In the genomic region with DNA sequence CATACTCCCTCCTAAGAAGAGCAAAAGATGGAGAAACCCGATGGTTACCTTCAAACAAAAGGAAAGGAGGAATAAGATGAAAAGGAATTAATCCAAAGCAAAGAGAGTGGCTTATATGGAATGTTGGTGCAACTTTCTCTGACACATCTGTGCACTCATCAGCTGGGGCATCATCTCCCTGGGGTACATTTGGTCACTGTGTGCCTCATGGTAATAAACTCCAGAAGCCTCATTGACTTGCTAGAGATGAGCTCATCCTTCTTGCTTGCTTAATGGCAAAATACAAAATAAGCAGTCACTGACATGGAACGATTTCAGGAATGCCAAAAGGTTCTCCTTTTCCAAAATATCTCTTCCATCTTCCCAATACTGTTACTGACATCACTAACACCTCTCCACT, we compare ENCODE assay signal across 16 cellular contexts. TPM values are rescaled to one million over a fixed set of nuclear protein-coding genes. Genes with fewer than 3 reads are reported as not detected.
DNase-seq lines count a peak whose midpoint lies in the region; ATAC-seq, FAIRE-seq and TF ChIP-seq lines count a peak whose summit lies in the region.
"Had no signal": no experiment of that assay in that cellular context is flagged by ENCODE, and none has a peak within 500 bp of the region (broad histone marks: within the 10 kb centered on the region; RNA-seq: fewer than 3 reads in every experiment).

No MANE protein-coding gene starts in this region.

- no peaks in the 10 kb centered on the region for H3K27me3 Mint-ChIP-seq in stimulated activated naive B cell treated with anti-CD40 and anti-IgM and Interleukin-4, amounts not matched to agents 10 μg/mL and 1 μg/mL and 100 μg/mL, for 72 hours

- no peak for TF ChIP-seq POLR2A in sigmoid colon (IDR thresholded peaks at IDR 0.05)

- no peaks in the 10 kb centered on the region for H3K27me3 ChIP-seq in sigmoid colon
- H3K27me3 ChIP-seq: adrenal gland, esophagus squamous epithelium had no signal

- 87 to 88% methylated on average over 2 of the region's 2 CpGs for WGBS in sigmoid colon, 2 donors

- TF ChIP-seq CTCF in fibroblast of the aortic adventitia (IDR thresholded peaks at IDR 0.05; ENCODE audit: insufficient read depth, low read length) (no peak), sigmoid colon (IDR thresholded peaks at IDR 0.05) (no peak)

- H3K27ac Mint-ChIP-seq in stimulated activated naive B cell treated with anti-CD40 and anti-IgM and Interleukin-4, amounts not matched to agents 10 μg/mL and 1 μg/mL and 100 μg/mL, for 72 hours = no peak overlapping the region
- H3K27ac Mint-ChIP-seq: dendritic cell treated with granulocyte-macrophage colony-stimulating factor and Interleukin-4, amounts not matched to agents 40 ng/mL and 50 ng/mL, for 4 days had no signal

- intact Hi-C loops in sigmoid colon (cut with DNase I) = no loop called here

- peak overlapping the region; percentile 44 to 97 (median 64) for H3K27ac ChIP-seq in sigmoid colon
- H3K27ac ChIP-seq: adrenal gland had no signal

- no peaks in the 10 kb centered on the region for H3K9me3 ChIP-seq in sigmoid colon
- H3K9me3 ChIP-seq: adrenal gland, esophagus squamous epithelium had no signal

- no peak for TF ChIP-seq EP300 in sigmoid colon (IDR thresholded peaks at IDR 0.05)

- no peak for FAIRE-seq in HTR-8/SVneo (lab: Jason Lieb, UNC)
- FAIRE-seq: GM12878 had no signal

- ATAC-seq in GM19328 (IDR thresholded peaks at IDR 0.05; ENCODE audit: unreplicated experiment) = no peak
- no peak for ATAC-seq in stimulated activated naive B cell treated with anti-CD40 and anti-IgM and Interleukin-4, amounts not matched to agents 10 μg/mL and 1 μg/mL and 100 μg/mL, for 72 hours (replicated peaks)
- ATAC-seq: activated CD4-positive, CD25-positive, alpha-beta regulatory T cell treated with anti-CD3 and anti-CD28 coated beads, Interleukin-2, amount 50 U/mL, for 24 hours; GM12878 had no signal

- H3K36me3 ChIP-seq in sigmoid colon = peaks cover 0 to 17% (median 3%) of the 10 kb centered on the region in 4 donors
- H3K36me3 ChIP-seq: adrenal gland had no signal

- no peak overlapping the region for H3K4me3 Mint-ChIP-seq in stimulated activated naive B cell treated with anti-CD40 and anti-IgM and Interleukin-4, amounts not matched to agents 10 μg/mL and 1 μg/mL and 100 μg/mL, for 72 hours
- H3K4me3 Mint-ChIP-seq: dendritic cell treated with granulocyte-macrophage colony-stimulating factor and Interleukin-4, amounts not matched to agents 40 ng/mL and 50 ng/mL, for 4 days had no signal

- DNase-seq in Daoy (ENCODE audit: low read depth) = peak; percentile 58
- peak; percentile 58 for DNase-seq in RKO (ENCODE audit: low spot score)
- DNase-seq in fibroblast of the aortic adventitia (ENCODE audit: low read depth) = peak; percentile 35
- no peak for DNase-seq in sigmoid colon
- no peak for DNase-seq in HTR-8/SVneo (ENCODE audit: insufficient read length, low spot score)
- DNase-seq in stimulated activated naive B cell treated with anti-CD40 and anti-IgM and Interleukin-4, amounts not matched to agents 10 μg/mL and 1 μg/mL and 100 μg/mL, for 72 hours = no peak
- DNase-seq in UCSD-AML1 (lab: John Stamatoyannopoulos, UW; ENCODE audit: unreplicated experiment) = no peak
- DNase-seq: adrenal gland, C1 segment of cervical spinal cord, DMS79, esophagus squamous epithelium, posterior cingulate gyrus had no signal

- H3K4me1 Mint-ChIP-seq in stimulated activated naive B cell treated with anti-CD40 and anti-IgM and Interleukin-4, amounts not matched to agents 10 μg/mL and 1 μg/mL and 100 μg/mL, for 72 hours = peaks cover 9 to 12% of the 10 kb centered on the region in 2 donors

- H3K9me3 Mint-ChIP-seq in stimulated activated naive B cell treated with anti-CD40 and anti-IgM and Interleukin-4, amounts not matched to agents 10 μg/mL and 1 μg/mL and 100 μg/mL, for 72 hours = no peaks in the 10 kb centered on the region
- H3K9me3 Mint-ChIP-seq: dendritic cell treated with granulocyte-macrophage colony-stimulating factor and Interleukin-4, amounts not matched to agents 40 ng/mL and 50 ng/mL, for 4 days had no signal

- no peaks in the 10 kb centered on the region for H3K36me3 Mint-ChIP-seq in stimulated activated naive B cell treated with anti-CD40 and anti-IgM and Interleukin-4, amounts not matched to agents 10 μg/mL and 1 μg/mL and 100 μg/mL, for 72 hours

- H3K4me3 ChIP-seq in fibroblast of the aortic adventitia (ENCODE audit: low read depth, low read length) (no peak overlapping the region), sigmoid colon (no peak overlapping the region)
- H3K4me3 ChIP-seq: adrenal gland, esophagus squamous epithelium, GM12878 had no signal

- peaks cover 0 to 82% (median 69%) of the 10 kb centered on the region in 4 donors for H3K4me1 ChIP-seq in sigmoid colon
- H3K4me1 ChIP-seq: adrenal gland had no signal

RNA-seq across cellular contexts. Expression of gene CAV1, which starts 22.5 kb away (rescaled TPM):
- total RNA-seq in Daoy (2014; rRNA removed; shearing (Covaris generic)) = 465 and 514 TPM in 2 replicates
- total RNA-seq in fibroblast of the aortic adventitia (ENCODE audit: low replicate concordance) (154 and 598 TPM in 2 replicates), sigmoid colon (100 to 1,000 TPM; 328 to 857 (median 577) TPM)
- polyA plus RNA-seq in sigmoid colon = 10 to 100 TPM in 2 of 3 donors, 1 to 10 TPM in 1; 8.8 to 32.5 (median 18.6) TPM

RNA-seq across cellular contexts. Expression of gene CAV2, which starts 47.8 kb away (rescaled TPM):
- total RNA-seq in Daoy (2014; rRNA removed; shearing (Covaris generic)) = 150 and 191 TPM in 2 replicates
- 51.2 and 113 TPM in 2 replicates for total RNA-seq in fibroblast of the aortic adventitia (ENCODE audit: low replicate concordance)
- 100 to 1,000 TPM in 1 of 4 donors, 10 to 100 TPM in 3; 81.8 to 142 (median 88.6) TPM for total RNA-seq in sigmoid colon
- polyA plus RNA-seq in sigmoid colon = 10 to 100 TPM in 1 of 3 donors, 1 to 10 TPM in 2; 4.6 to 12.8 (median 7.8) TPM

Comparison
In these comparisons a context has a peak if more than half of its experiments do, and no peak if none do; other contexts are left out.
1. DNase-seq: peak in Daoy (single experiment), RKO (single experiment) and fibroblast of the aortic adventitia (single experiment); none in sigmoid colon (single experiment), HTR-8/SVneo (single experiment), stimulated activated naive B cell treated with anti-CD40 and anti-IgM and Interleukin-4, amounts not matched to agents 10 μg/mL and 1 μg/mL and 100 μg/mL, for 72 hours (single experiment) and UCSD-AML1 (single experiment).